ENCODE assay signal across 1 cellular context in the genomic region with DNA sequence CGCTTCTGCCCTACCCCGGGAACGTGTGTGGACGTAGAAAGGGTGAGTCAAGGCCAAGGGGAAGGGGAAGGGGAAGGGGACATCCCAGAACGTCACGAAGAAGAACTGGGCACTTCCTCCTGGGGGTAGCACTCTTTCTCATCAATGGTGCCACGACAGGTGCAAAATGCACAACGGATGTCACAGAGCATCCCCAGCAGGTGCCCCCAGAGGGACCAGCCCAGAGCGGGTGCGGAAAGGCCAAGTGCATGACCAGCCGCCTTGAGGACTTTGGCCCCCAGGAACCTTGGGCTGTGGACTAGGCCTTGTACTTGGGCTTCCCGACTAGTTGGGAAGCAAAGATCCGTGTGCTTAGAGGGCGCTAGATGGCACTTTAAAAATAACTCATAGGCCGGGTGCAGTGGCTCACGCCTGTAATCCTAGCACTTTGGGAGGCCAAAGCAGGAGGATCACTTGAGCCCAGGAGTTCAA.
TF ChIP-seq lines count a peak whose summit lies in the region.

No MANE protein-coding gene starts in this region.

TF ChIP-seq in HepG2, 621 proteins besides CTCF, POLR2A, EP300 and RAD21 (continued from another document and continues in another):
- TF ChIP-seq, protein P1, sequence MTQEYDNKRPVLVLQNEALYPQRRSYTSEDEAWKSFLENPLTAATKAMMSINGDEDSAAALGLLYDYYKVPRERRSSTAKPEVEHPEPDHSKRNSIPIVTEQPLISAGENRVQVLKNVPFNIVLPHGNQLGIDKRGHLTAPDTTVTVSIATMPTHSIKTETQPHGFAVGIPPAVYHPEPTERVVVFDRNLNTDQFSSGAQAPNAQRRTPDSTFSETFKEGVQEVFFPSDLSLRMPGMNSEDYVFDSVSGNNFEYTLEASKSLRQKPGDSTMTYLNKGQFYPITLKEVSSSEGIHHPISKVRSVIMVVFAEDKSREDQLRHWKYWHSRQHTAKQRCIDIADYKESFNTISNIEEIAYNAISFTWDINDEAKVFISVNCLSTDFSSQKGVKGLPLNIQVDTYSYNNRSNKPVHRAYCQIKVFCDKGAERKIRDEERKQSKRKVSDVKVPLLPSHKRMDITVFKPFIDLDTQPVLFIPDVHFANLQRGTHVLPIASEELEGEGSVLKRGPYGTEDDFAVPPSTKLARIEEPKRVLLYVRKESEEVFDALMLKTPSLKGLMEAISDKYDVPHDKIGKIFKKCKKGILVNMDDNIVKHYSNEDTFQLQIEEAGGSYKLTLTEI (CRISPR knock-in tag; conservative IDR thresholded peaks at IDR 0.05): no peak
- TF ChIP-seq ZNF496 (CRISPR knock-in tag; IDR thresholded peaks at IDR 0.05; ENCODE audit: insufficient replicate concordance): no peak
- TF ChIP-seq, protein P2, sequence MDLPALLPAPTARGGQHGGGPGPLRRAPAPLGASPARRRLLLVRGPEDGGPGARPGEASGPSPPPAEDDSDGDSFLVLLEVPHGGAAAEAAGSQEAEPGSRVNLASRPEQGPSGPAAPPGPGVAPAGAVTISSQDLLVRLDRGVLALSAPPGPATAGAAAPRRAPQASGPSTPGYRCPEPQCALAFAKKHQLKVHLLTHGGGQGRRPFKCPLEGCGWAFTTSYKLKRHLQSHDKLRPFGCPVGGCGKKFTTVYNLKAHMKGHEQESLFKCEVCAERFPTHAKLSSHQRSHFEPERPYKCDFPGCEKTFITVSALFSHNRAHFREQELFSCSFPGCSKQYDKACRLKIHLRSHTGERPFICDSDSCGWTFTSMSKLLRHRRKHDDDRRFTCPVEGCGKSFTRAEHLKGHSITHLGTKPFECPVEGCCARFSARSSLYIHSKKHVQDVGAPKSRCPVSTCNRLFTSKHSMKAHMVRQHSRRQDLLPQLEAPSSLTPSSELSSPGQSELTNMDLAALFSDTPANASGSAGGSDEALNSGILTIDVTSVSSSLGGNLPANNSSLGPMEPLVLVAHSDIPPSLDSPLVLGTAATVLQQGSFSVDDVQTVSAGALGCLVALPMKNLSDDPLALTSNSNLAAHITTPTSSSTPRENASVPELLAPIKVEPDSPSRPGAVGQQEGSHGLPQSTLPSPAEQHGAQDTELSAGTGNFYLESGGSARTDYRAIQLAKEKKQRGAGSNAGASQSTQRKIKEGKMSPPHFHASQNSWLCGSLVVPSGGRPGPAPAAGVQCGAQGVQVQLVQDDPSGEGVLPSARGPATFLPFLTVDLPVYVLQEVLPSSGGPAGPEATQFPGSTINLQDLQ (CRISPR knock-in tag; IDR thresholded peaks at IDR 0.05): 0 out of 2 replicates have a peak, but pooled peaks have one; percentile 33
- TF ChIP-seq ZNF737 (CRISPR knock-in tag; IDR thresholded peaks at IDR 0.05; ENCODE audit: borderline replicate concordance): no peak
- no peak for TF ChIP-seq ZNF484 (CRISPR knock-in tag; IDR thresholded peaks at IDR 0.05; ENCODE audit: borderline replicate concordance, low read depth)
- no peak for TF ChIP-seq NCOA1 (CRISPR knock-in tag; IDR thresholded peaks at IDR 0.05)
- peak; percentile 51; the same call in 1 of the 2 replicates for TF ChIP-seq ZBTB20 (CRISPR knock-in tag; IDR thresholded peaks at IDR 0.05; ENCODE audit: borderline replicate concordance, low read depth)
- TF ChIP-seq ZNF615 (CRISPR knock-in tag; IDR thresholded peaks at IDR 0.05; ENCODE audit: borderline replicate concordance): no peak
- TF ChIP-seq RBFOX2 (IDR thresholded peaks at IDR 0.05; ENCODE audit: low read depth, low read length): no peak
- TF ChIP-seq, protein P3, sequence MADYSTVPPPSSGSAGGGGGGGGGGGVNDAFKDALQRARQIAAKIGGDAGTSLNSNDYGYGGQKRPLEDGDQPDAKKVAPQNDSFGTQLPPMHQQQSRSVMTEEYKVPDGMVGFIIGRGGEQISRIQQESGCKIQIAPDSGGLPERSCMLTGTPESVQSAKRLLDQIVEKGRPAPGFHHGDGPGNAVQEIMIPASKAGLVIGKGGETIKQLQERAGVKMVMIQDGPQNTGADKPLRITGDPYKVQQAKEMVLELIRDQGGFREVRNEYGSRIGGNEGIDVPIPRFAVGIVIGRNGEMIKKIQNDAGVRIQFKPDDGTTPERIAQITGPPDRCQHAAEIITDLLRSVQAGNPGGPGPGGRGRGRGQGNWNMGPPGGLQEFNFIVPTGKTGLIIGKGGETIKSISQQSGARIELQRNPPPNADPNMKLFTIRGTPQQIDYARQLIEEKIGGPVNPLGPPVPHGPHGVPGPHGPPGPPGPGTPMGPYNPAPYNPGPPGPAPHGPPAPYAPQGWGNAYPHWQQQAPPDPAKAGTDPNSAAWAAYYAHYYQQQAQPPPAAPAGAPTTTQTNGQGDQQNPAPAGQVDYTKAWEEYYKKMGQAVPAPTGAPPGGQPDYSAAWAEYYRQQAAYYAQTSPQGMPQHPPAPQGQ (CRISPR knock-in tag; IDR thresholded peaks at IDR 0.05; ENCODE audit: borderline replicate concordance): no peak
- no peak for TF ChIP-seq NFKBIZ (CRISPR knock-in tag; IDR thresholded peaks at IDR 0.05)
- TF ChIP-seq, protein P4, sequence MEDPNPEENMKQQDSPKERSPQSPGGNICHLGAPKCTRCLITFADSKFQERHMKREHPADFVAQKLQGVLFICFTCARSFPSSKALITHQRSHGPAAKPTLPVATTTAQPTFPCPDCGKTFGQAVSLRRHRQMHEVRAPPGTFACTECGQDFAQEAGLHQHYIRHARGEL (CRISPR knock-in tag; IDR thresholded peaks at IDR 0.05): no peak
- TF ChIP-seq AKAP8 (CRISPR knock-in tag; IDR thresholded peaks at IDR 0.05): 0 out of 2 replicates have a peak, but pooled peaks have one; percentile 55
- no peak for TF ChIP-seq MATR3 (CRISPR knock-in tag; IDR thresholded peaks at IDR 0.05)
- TF ChIP-seq NR2C2 (CRISPR knock-in tag; IDR thresholded peaks at IDR 0.05; ENCODE audit: borderline replicate concordance): peak; percentile 43; the same call in 1 of the 2 replicates
- TF ChIP-seq SMAD9 (CRISPR knock-in tag; IDR thresholded peaks at IDR 0.05): 0 out of 2 replicates have a peak, but pooled peaks have one; percentile 33
- no peak for TF ChIP-seq ZNF552 (CRISPR knock-in tag; IDR thresholded peaks at IDR 0.05; ENCODE audit: borderline replicate concordance)
- TF ChIP-seq, protein P5, sequence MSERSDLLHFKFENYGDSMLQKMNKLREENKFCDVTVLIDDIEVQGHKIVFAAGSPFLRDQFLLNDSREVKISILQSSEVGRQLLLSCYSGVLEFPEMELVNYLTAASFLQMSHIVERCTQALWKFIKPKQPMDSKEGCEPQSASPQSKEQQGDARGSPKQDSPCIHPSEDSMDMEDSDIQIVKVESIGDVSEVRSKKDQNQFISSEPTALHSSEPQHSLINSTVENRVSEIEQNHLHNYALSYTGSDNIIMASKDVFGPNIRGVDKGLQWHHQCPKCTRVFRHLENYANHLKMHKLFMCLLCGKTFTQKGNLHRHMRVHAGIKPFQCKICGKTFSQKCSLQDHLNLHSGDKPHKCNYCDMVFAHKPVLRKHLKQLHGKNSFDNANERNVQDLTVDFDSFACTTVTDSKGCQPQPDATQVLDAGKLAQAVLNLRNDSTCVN (CRISPR knock-in tag; IDR thresholded peaks at IDR 0.05; ENCODE audit: borderline replicate concordance): 0 out of 2 replicates have a peak, but pooled peaks have one; percentile 20
- no peak for TF ChIP-seq RARG (CRISPR knock-in tag; IDR thresholded peaks at IDR 0.05; ENCODE audit: low read depth)
- TF ChIP-seq TBL1XR1 (IDR thresholded peaks at IDR 0.05; ENCODE audit: borderline replicate concordance, low read length, partially characterized antibody): peak; percentile 94
- 0 out of 2 replicates have a peak, but pooled peaks have one; percentile 34 for TF ChIP-seq PHF8 (CRISPR knock-in tag; IDR thresholded peaks at IDR 0.05)
- peak; percentile 97 for TF ChIP-seq SKI (IDR thresholded peaks at IDR 0.05; ENCODE audit: partially characterized antibody)
- no peak for TF ChIP-seq RFX1 (IDR thresholded peaks at IDR 0.05)
- TF ChIP-seq ZNF607 (CRISPR knock-in tag; IDR thresholded peaks at IDR 0.05; ENCODE audit: borderline replicate concordance): no peak
- 0 out of 2 replicates have a peak, but pooled peaks have one; percentile 73 for TF ChIP-seq ZNF343 (CRISPR knock-in tag; IDR thresholded peaks at IDR 0.05)
- peak; percentile 58; the same call in 1 of the 2 replicates for TF ChIP-seq BORCS8-MEF2B (CRISPR knock-in tag; IDR thresholded peaks at IDR 0.05)
- TF ChIP-seq, protein P6, sequence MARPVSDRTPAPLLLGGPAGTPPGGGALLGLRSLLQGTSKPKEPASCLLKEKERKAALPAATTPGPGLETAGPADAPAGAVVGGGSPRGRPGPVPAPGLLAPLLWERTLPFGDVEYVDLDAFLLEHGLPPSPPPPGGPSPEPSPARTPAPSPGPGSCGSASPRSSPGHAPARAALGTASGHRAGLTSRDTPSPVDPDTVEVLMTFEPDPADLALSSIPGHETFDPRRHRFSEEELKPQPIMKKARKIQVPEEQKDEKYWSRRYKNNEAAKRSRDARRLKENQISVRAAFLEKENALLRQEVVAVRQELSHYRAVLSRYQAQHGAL (CRISPR knock-in tag; IDR thresholded peaks at IDR 0.05; ENCODE audit: not compliant biosample characterization): no peak
- TF ChIP-seq MBNL3 (CRISPR knock-in tag; conservative IDR thresholded peaks at IDR 0.05): no peak
- TF ChIP-seq HNRNPUL1 (IDR thresholded peaks at IDR 0.05; ENCODE audit: low read depth, low read length): no peak
- TF ChIP-seq, protein P7, sequence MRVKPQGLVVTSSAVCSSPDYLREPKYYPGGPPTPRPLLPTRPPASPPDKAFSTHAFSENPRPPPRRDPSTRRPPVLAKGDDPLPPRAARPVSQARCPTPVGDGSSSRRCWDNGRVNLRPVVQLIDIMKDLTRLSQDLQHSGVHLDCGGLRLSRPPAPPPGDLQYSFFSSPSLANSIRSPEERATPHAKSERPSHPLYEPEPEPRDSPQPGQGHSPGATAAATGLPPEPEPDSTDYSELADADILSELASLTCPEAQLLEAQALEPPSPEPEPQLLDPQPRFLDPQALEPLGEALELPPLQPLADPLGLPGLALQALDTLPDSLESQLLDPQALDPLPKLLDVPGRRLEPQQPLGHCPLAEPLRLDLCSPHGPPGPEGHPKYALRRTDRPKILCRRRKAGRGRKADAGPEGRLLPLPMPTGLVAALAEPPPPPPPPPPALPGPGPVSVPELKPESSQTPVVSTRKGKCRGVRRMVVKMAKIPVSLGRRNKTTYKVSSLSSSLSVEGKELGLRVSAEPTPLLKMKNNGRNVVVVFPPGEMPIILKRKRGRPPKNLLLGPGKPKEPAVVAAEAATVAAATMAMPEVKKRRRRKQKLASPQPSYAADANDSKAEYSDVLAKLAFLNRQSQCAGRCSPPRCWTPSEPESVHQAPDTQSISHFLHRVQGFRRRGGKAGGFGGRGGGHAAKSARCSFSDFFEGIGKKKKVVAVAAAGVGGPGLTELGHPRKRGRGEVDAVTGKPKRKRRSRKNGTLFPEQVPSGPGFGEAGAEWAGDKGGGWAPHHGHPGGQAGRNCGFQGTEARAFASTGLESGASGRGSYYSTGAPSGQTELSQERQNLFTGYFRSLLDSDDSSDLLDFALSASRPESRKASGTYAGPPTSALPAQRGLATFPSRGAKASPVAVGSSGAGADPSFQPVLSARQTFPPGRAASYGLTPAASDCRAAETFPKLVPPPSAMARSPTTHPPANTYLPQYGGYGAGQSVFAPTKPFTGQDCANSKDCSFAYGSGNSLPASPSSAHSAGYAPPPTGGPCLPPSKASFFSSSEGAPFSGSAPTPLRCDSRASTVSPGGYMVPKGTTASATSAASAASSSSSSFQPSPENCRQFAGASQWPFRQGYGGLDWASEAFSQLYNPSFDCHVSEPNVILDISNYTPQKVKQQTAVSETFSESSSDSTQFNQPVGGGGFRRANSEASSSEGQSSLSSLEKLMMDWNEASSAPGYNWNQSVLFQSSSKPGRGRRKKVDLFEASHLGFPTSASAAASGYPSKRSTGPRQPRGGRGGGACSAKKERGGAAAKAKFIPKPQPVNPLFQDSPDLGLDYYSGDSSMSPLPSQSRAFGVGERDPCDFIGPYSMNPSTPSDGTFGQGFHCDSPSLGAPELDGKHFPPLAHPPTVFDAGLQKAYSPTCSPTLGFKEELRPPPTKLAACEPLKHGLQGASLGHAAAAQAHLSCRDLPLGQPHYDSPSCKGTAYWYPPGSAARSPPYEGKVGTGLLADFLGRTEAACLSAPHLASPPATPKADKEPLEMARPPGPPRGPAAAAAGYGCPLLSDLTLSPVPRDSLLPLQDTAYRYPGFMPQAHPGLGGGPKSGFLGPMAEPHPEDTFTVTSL (CRISPR knock-in tag; IDR thresholded peaks at IDR 0.05; ENCODE audit: borderline replicate concordance): no peak; the same call in 1 of the 2 replicates
- TF ChIP-seq ZNF136 (CRISPR knock-in tag; IDR thresholded peaks at IDR 0.05; ENCODE audit: low read depth): no peak
- peak; percentile 32 for TF ChIP-seq TEAD3 (CRISPR knock-in tag; optimal IDR thresholded peaks at IDR 0.05; ENCODE audit: borderline replicate concordance)
- TF ChIP-seq, protein P8, sequence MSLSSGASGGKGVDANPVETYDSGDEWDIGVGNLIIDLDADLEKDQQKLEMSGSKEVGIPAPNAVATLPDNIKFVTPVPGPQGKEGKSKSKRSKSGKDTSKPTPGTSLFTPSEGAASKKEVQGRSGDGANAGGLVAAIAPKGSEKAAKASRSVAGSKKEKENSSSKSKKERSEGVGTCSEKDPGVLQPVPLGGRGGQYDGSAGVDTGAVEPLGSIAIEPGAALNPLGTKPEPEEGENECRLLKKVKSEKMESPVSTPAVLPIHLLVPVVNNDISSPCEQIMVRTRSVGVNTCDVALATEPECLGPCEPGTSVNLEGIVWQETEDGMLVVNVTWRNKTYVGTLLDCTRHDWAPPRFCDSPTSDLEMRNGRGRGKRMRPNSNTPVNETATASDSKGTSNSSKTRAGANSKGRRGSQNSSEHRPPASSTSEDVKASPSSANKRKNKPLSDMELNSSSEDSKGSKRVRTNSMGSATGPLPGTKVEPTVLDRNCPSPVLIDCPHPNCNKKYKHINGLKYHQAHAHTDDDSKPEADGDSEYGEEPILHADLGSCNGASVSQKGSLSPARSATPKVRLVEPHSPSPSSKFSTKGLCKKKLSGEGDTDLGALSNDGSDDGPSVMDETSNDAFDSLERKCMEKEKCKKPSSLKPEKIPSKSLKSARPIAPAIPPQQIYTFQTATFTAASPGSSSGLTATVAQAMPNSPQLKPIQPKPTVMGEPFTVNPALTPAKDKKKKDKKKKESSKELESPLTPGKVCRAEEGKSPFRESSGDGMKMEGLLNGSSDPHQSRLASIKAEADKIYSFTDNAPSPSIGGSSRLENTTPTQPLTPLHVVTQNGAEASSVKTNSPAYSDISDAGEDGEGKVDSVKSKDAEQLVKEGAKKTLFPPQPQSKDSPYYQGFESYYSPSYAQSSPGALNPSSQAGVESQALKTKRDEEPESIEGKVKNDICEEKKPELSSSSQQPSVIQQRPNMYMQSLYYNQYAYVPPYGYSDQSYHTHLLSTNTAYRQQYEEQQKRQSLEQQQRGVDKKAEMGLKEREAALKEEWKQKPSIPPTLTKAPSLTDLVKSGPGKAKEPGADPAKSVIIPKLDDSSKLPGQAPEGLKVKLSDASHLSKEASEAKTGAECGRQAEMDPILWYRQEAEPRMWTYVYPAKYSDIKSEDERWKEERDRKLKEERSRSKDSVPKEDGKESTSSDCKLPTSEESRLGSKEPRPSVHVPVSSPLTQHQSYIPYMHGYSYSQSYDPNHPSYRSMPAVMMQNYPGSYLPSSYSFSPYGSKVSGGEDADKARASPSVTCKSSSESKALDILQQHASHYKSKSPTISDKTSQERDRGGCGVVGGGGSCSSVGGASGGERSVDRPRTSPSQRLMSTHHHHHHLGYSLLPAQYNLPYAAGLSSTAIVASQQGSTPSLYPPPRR (CRISPR knock-in tag; IDR thresholded peaks at IDR 0.05; ENCODE audit: borderline replicate concordance): no peak; the same call in 1 of the 2 replicates
